In the genomic region with DNA sequence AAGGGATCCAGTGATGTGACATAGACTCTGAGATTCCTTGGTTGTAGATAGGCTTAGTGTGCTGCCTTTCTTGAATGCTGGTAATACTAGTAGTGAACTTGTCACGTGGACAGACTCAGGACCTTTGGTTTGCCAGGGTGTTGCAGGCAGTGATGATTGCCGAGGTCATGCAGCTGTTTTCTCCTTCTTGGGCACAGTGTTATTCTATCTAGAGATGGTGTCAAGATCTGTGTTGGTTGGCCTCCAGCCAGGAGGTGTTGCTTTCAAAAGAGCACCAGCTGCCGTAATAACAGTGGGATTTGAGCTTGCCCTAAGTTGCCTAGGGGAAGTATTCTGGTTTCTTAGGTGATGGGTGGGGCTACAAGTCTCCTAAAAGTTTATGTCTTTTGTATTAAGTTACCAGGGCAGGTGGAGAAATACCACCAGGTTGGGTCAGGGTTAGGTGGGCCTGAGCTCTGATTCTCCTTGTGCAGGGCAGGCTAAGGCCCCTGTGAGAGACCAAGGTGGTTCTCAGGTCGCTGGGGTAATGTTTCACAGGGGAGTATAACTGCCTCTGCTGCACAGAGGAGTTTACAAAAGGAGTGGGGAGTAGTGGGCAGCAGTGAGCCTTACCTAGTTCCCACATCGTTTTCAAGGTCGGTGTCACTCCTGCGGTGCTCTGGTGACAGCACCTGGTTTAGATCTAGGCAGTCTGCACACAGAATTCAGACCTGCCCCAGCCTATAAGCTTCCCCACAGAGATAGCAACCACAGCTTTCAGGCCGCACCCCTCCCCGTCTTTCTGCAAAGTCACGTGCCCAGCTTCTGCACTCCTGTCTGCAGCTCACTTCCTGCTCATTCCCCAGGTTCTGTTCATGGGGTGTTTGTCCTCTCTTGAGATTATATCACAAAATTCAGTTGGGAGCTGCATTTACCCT, we compare ENCODE assay signal across 8 cellular contexts.
DNase-seq lines count a peak whose midpoint lies in the region; ATAC-seq and TF ChIP-seq lines count a peak whose summit lies in the region.

No MANE protein-coding gene starts in this region.

- WGBS in SK-N-SH (ENCODE audit: low lambda C conversion rate) = 2% methylated on average over 10 of the region's 10 CpGs
- WGBS in esophagus muscularis mucosa = 56% methylated on average over 10 of the region's 10 CpGs

- H3K9me2 ChIP-seq in SK-N-SH = no peaks in the 10 kb centered on the region

- H3K9me3 ChIP-seq in SK-N-SH (no peaks in the 10 kb centered on the region), esophagus muscularis mucosa (no peaks in the 10 kb centered on the region)

- no peak for TF ChIP-seq RAD21 in SK-N-SH (IDR thresholded peaks at IDR 0.05; ENCODE audit: low read length)

- H3K4me3 ChIP-seq in SK-N-SH (ENCODE audit: low read depth in 2 of 2, low read length in 1 of 2) = no peak overlapping the region
- H3K4me3 ChIP-seq in esophagus muscularis mucosa = no peak overlapping the region

- H3K9ac ChIP-seq in SK-N-SH = no peak overlapping the region

- H3K27me3 ChIP-seq in SK-N-SH (ENCODE audit: insufficient read depth) = no peaks in the 10 kb centered on the region
- no peaks in the 10 kb centered on the region for H3K27me3 ChIP-seq in esophagus muscularis mucosa

- H3K4me2 ChIP-seq in SK-N-SH = no peak overlapping the region

- DNase-seq in effector CD4-positive, alpha-beta T cell = peak; percentile 60
- DNase-seq in stimulated activated CD4-positive, alpha-beta T cell treated with anti-CD3 and anti-CD28 coated beads, Interleukin-4, amount 100 ng/mL, for 24 hours = peak; percentile 58
- DNase-seq in SK-N-SH = no peak
- DNase-seq in NCI-H345 treated with DMSO at 0.1 percent for 48 hours (lab: John Stamatoyannopoulos, UW; ENCODE audit: unreplicated experiment) = no peak
- no peak for DNase-seq in esophagus muscularis mucosa (ENCODE audit: extremely low spot score)
- DNase-seq in NCI-H187 (lab: John Stamatoyannopoulos, UW) = no peak

- no peaks in the 10 kb centered on the region for H4K20me1 ChIP-seq in SK-N-SH (ENCODE audit: insufficient read depth)

- no peak for TF ChIP-seq POLR2A in esophagus muscularis mucosa (IDR thresholded peaks at IDR 0.05; ENCODE audit: low read depth)

- peak; percentile 48 for ATAC-seq in HG03565 (IDR thresholded peaks at IDR 0.05; ENCODE audit: unreplicated experiment)
- peak; percentile 95 to 96 for ATAC-seq in activated CD4-positive, CD25-positive, alpha-beta regulatory T cell treated with anti-CD3 and anti-CD28 coated beads, Interleukin-2, amount 50 U/mL, for 24 hours

- H3K36me3 ChIP-seq in SK-N-SH (replicated peaks in 1 of 2; ENCODE audit: control insufficient read depth in 1 of 2, insufficient read depth in 2 of 2, low read length in 1 of 2) (no peaks in the 10 kb centered on the region), esophagus muscularis mucosa (no peaks in the 10 kb centered on the region)

- TF ChIP-seq CTCF in SK-N-SH (IDR thresholded peaks at IDR 0.05) = no peak
- TF ChIP-seq CTCF in esophagus muscularis mucosa (IDR thresholded peaks at IDR 0.05) = no peak

- TF ChIP-seq EP300 in SK-N-SH (IDR thresholded peaks at IDR 0.05; ENCODE audit: borderline replicate concordance in 1 of 2, low read depth in 1 of 2, low read length in 1 of 2) (no peak), esophagus muscularis mucosa (IDR thresholded peaks at IDR 0.05) (no peak)

- CTCF ChIA-PET in SK-N-SH (lab: Yijun Ruan, JAX) = no interaction called here

- no peaks in the 10 kb centered on the region; the same call in 1 of the 2 replicates for H3K79me2 ChIP-seq in SK-N-SH (ENCODE audit: insufficient read depth)

- POLR2A ChIA-PET in SK-N-SH (lab: Yijun Ruan, JAX) = no interaction called here

- H2AFZ ChIP-seq in SK-N-SH (ENCODE audit: low read depth) = no peak overlapping the region

- intact Hi-C loops in esophagus muscularis mucosa (cut with DNase I) = no loop called here

- H3K27ac ChIP-seq in SK-N-SH (ENCODE audit: low read depth in 2 of 2, low read length in 1 of 2) (no peak overlapping the region), esophagus muscularis mucosa (replicated peaks in 1 of 4) (no peak overlapping the region)

- H3K4me1 ChIP-seq in SK-N-SH (ENCODE audit: control insufficient read depth in 1 of 2, insufficient read depth in 2 of 2, low read depth in 1 of 2, low read length in 1 of 2) (no peaks in the 10 kb centered on the region), esophagus muscularis mucosa (peaks cover 0 to 10% (median 0%) of the 10 kb centered on the region in 4 donors)

- no peaks in the 10 kb centered on the region for H3F3A ChIP-seq in SK-N-SH (replicated peaks; ENCODE audit: insufficient read depth)

TF ChIP-seq in SK-N-SH, 30 proteins besides CTCF, POLR2A, EP300 and RAD21:
- TF ChIP-seq RXRA (IDR thresholded peaks at IDR 0.05; ENCODE audit: borderline replicate concordance, low read depth) (no peak), RFX5 (IDR thresholded peaks at IDR 0.05; ENCODE audit: low read length) (no peak), SMC3 (IDR thresholded peaks at IDR 0.05; ENCODE audit: low read depth, low read length) (no peak), FOXJ3 (CRISPR knock-in tag; IDR thresholded peaks at IDR 0.05) (no peak), TCF12 (IDR thresholded peaks at IDR 0.05) (no peak), NFIC (IDR thresholded peaks at IDR 0.05; ENCODE audit: borderline replicate concordance) (no peak), GABPA (IDR thresholded peaks at IDR 0.05; ENCODE audit: low read depth) (no peak), GATA2 (CRISPR knock-in tag; IDR thresholded peaks at IDR 0.05) (no peak)
- TF ChIP-seq, protein P1, sequence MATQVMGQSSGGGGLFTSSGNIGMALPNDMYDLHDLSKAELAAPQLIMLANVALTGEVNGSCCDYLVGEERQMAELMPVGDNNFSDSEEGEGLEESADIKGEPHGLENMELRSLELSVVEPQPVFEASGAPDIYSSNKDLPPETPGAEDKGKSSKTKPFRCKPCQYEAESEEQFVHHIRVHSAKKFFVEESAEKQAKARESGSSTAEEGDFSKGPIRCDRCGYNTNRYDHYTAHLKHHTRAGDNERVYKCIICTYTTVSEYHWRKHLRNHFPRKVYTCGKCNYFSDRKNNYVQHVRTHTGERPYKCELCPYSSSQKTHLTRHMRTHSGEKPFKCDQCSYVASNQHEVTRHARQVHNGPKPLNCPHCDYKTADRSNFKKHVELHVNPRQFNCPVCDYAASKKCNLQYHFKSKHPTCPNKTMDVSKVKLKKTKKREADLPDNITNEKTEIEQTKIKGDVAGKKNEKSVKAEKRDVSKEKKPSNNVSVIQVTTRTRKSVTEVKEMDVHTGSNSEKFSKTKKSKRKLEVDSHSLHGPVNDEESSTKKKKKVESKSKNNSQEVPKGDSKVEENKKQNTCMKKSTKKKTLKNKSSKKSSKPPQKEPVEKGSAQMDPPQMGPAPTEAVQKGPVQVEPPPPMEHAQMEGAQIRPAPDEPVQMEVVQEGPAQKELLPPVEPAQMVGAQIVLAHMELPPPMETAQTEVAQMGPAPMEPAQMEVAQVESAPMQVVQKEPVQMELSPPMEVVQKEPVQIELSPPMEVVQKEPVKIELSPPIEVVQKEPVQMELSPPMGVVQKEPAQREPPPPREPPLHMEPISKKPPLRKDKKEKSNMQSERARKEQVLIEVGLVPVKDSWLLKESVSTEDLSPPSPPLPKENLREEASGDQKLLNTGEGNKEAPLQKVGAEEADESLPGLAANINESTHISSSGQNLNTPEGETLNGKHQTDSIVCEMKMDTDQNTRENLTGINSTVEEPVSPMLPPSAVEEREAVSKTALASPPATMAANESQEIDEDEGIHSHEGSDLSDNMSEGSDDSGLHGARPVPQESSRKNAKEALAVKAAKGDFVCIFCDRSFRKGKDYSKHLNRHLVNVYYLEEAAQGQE (IDR thresholded peaks at IDR 0.05; ENCODE audit: low read depth, low read length) = no peak
- TF ChIP-seq, protein P2, sequence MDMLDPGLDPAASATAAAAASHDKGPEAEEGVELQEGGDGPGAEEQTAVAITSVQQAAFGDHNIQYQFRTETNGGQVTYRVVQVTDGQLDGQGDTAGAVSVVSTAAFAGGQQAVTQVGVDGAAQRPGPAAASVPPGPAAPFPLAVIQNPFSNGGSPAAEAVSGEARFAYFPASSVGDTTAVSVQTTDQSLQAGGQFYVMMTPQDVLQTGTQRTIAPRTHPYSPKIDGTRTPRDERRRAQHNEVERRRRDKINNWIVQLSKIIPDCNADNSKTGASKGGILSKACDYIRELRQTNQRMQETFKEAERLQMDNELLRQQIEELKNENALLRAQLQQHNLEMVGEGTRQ (IDR thresholded peaks at IDR 0.05; ENCODE audit: borderline replicate concordance, low read depth, low read length) = no peak
- TF ChIP-seq, protein P3, sequence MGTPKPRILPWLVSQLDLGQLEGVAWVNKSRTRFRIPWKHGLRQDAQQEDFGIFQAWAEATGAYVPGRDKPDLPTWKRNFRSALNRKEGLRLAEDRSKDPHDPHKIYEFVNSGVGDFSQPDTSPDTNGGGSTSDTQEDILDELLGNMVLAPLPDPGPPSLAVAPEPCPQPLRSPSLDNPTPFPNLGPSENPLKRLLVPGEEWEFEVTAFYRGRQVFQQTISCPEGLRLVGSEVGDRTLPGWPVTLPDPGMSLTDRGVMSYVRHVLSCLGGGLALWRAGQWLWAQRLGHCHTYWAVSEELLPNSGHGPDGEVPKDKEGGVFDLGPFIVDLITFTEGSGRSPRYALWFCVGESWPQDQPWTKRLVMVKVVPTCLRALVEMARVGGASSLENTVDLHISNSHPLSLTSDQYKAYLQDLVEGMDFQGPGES (IDR thresholded peaks at IDR 0.05; ENCODE audit: low read depth, low read length) = no peak

Comparison
In these comparisons a context has a peak if more than half of its experiments do, and no peak if none do; other contexts are left out.
1. DNase-seq: peak in effector CD4-positive, alpha-beta T cell (single experiment) and stimulated activated CD4-positive, alpha-beta T cell treated with anti-CD3 and anti-CD28 coated beads, Interleukin-4, amount 100 ng/mL, for 24 hours (single experiment); none in SK-N-SH (single experiment), NCI-H345 treated with DMSO at 0.1 percent for 48 hours (single experiment), esophagus muscularis mucosa (single experiment) and NCI-H187 (0 of 2).